Comparison of ENCODE assay signal across 22 cellular contexts in genomic region chrY:13756615-13757014, GRCh38. TPM values are rescaled to one million over a fixed set of nuclear protein-coding genes. Genes with fewer than 3 reads are reported as not detected.
DNase-seq lines count a peak whose midpoint lies in the region; ATAC-seq, FAIRE-seq and TF ChIP-seq lines count a peak whose summit lies in the region.
"Had no signal": no experiment of that assay in that cellular context is flagged by ENCODE, and none has a peak within 500 bp of the region (broad histone marks: within the 10 kb centered on the region; RNA-seq: fewer than 3 reads in every experiment).

No MANE protein-coding gene starts in this region.

- no peaks in the 10 kb centered on the region for H3K4me1 Mint-ChIP-seq in stimulated activated effector memory CD8-positive, alpha-beta T cell treated with anti-CD3 and anti-CD28 coated beads, Interleukin-12 subunit alpha, Interleukin-12 subunit beta, amount 100 ng/mL, for 72 hours
- H3K4me1 Mint-ChIP-seq: H9 had no signal

- intact Hi-C loops in ascending aorta (cut with DNase I), result no loop called here

- H3K9me3 ChIP-seq in ascending aorta, result no peaks in the 10 kb centered on the region
- H3K9me3 ChIP-seq: A549, BE2C had no signal

- H3K36me3 ChIP-seq in bronchial epithelial cell (ENCODE audit: control insufficient read depth, insufficient read depth, low read length) (no peaks in the 10 kb centered on the region), ascending aorta (no peaks in the 10 kb centered on the region)
- H3K36me3 ChIP-seq: BE2C had no signal

- no peaks in the 10 kb centered on the region for H3K9me3 Mint-ChIP-seq in activated naive CD4-positive, alpha-beta T cell treated with anti-CD3 and anti-CD28 coated beads, Interleukin-2, amount 50 U/mL, for 72 hours
- H3K9me3 Mint-ChIP-seq in stimulated activated effector memory CD8-positive, alpha-beta T cell treated with anti-CD3 and anti-CD28 coated beads, Interleukin-12 subunit alpha, Interleukin-12 subunit beta, amount 100 ng/mL, for 72 hours, result no peaks in the 10 kb centered on the region
- H3K9me3 Mint-ChIP-seq: CD4-positive, alpha-beta memory T cell; GM23338; H9 had no signal

- DNase-seq in activated naive CD4-positive, alpha-beta T cell treated with anti-CD3 and anti-CD28 coated beads, Interleukin-2, amount 50 U/mL, for 72 hours (ENCODE audit: low spot score in 2 of 2), result no peak
- DNase-seq in activated naive CD4-positive, alpha-beta T cell treated with Interleukin-2 at 50 U/mL for 16 hours, result no peak
- DNase-seq in M059J (ENCODE audit: low read depth) (peak; percentile 2), bronchial epithelial cell (ENCODE audit: low read depth) (peak; percentile 47), SW 1271 (lab: John Stamatoyannopoulos, UW) (no peak), ascending aorta (ENCODE audit: low spot score in 2 of 2) (no peak)
- no peak for DNase-seq in stimulated activated effector memory CD8-positive, alpha-beta T cell treated with anti-CD3 and anti-CD28 coated beads, Interleukin-12 subunit alpha, Interleukin-12 subunit beta, amount 100 ng/mL, for 72 hours (ENCODE audit: low spot score in 2 of 2)
- DNase-seq: BE2C; CD4-positive, alpha-beta memory T cell; COR-L47; DMS153; DMS79 treated with DMSO at 0.1 percent for 48 hours; EL; H9 had no signal

- H3K36me3 Mint-ChIP-seq in activated naive CD4-positive, alpha-beta T cell treated with anti-CD3 and anti-CD28 coated beads, Interleukin-2, amount 50 U/mL, for 72 hours, result no peaks in the 10 kb centered on the region
- H3K36me3 Mint-ChIP-seq in stimulated activated effector memory CD8-positive, alpha-beta T cell treated with anti-CD3 and anti-CD28 coated beads, Interleukin-12 subunit alpha, Interleukin-12 subunit beta, amount 100 ng/mL, for 72 hours, result no peaks in the 10 kb centered on the region
- H3K36me3 Mint-ChIP-seq: CD4-positive, alpha-beta memory T cell had no signal

- H3K4me3 ChIP-seq in bronchial epithelial cell (ENCODE audit: low read depth, low read length) (no peak overlapping the region), ascending aorta (no peak overlapping the region)
- H3K4me3 ChIP-seq: A549, GM23338 had no signal

- no peaks in the 10 kb centered on the region for H3K4me1 ChIP-seq in ascending aorta
- H3K4me1 ChIP-seq: A549, BE2C had no signal

- no peak for FAIRE-seq in bronchial epithelial cell (lab: Jason Lieb, UNC)
- FAIRE-seq: A549, D721Med, G401.6, GM12892, HepG2 had no signal

- no peak overlapping the region for H3K27ac ChIP-seq in ascending aorta
- H3K27ac ChIP-seq: A549, C4-2B had no signal

- no peak overlapping the region for H3K27ac Mint-ChIP-seq in activated naive CD4-positive, alpha-beta T cell treated with anti-CD3 and anti-CD28 coated beads, Interleukin-2, amount 50 U/mL, for 72 hours
- no peak overlapping the region for H3K27ac Mint-ChIP-seq in stimulated activated effector memory CD8-positive, alpha-beta T cell treated with anti-CD3 and anti-CD28 coated beads, Interleukin-12 subunit alpha, Interleukin-12 subunit beta, amount 100 ng/mL, for 72 hours
- H3K27ac Mint-ChIP-seq: CD4-positive, alpha-beta memory T cell; GM23338; H9 had no signal

- H3K27me3 ChIP-seq in bronchial epithelial cell (ENCODE audit: control insufficient read depth, insufficient read depth, low read length), result no peaks in the 10 kb centered on the region
- H3K27me3 ChIP-seq in ascending aorta, result no peaks in the 10 kb centered on the region
- H3K27me3 ChIP-seq: BE2C had no signal

- H3K4me3 Mint-ChIP-seq in stimulated activated effector memory CD8-positive, alpha-beta T cell treated with anti-CD3 and anti-CD28 coated beads, Interleukin-12 subunit alpha, Interleukin-12 subunit beta, amount 100 ng/mL, for 72 hours, result no peak overlapping the region
- H3K4me3 Mint-ChIP-seq: CD4-positive, alpha-beta memory T cell; GM23338; H9 had no signal

- TF ChIP-seq CTCF in bronchial epithelial cell (IDR thresholded peaks at IDR 0.05; ENCODE audit: insufficient read depth, low read length, severe bottlenecking) (no peak), ascending aorta (IDR thresholded peaks at IDR 0.05) (no peak)

- ATAC-seq in activated naive CD4-positive, alpha-beta T cell treated with anti-CD3 and anti-CD28 coated beads, Interleukin-2, amount 50 U/mL, for 72 hours, result peak; percentile 47 to 86
- ATAC-seq in stimulated activated effector memory CD8-positive, alpha-beta T cell treated with anti-CD3 and anti-CD28 coated beads, Interleukin-12 subunit alpha, Interleukin-12 subunit beta, amount 100 ng/mL, for 72 hours, result peak; percentile 61
- ATAC-seq: A549, GM23338, HepG2 had no signal

RNA-seq across cellular contexts. Expression of gene TMSB4Y, which starts 52.9 kb away (rescaled TPM):
- 1 to 10 TPM in 1 of 2 donors, under 1 TPM in 1; 0.84 to 2.3 TPM for total RNA-seq in activated naive CD4-positive, alpha-beta T cell treated with anti-CD3 and anti-CD28 coated beads, Interleukin-2, amount 50 U/mL, for 72 hours
- total RNA-seq in M059J (2014; rRNA removed; shearing (Covaris generic)), result 0.15 TPM in 1 of 2 replicates, not detected in the other
- 0.53 TPM in 1 of 2 replicates, not detected in the other for total RNA-seq in bronchial epithelial cell
- not detected for total RNA-seq in ascending aorta
- total RNA-seq: H9, HT1080 had no signal

Comparison
In these comparisons a context has a peak if more than half of its experiments do, and no peak if none do; other contexts are left out.
1. DNase-seq: peak in M059J (single experiment) and bronchial epithelial cell (single experiment); none in activated naive CD4-positive, alpha-beta T cell treated with anti-CD3 and anti-CD28 coated beads, Interleukin-2, amount 50 U/mL, for 72 hours (0 of 2), activated naive CD4-positive, alpha-beta T cell treated with Interleukin-2 at 50 U/mL for 16 hours (single experiment), stimulated activated effector memory CD8-positive, alpha-beta T cell treated with anti-CD3 and anti-CD28 coated beads, Interleukin-12 subunit alpha, Interleukin-12 subunit beta, amount 100 ng/mL, for 72 hours (0 of 2), SW 1271 (0 of 2) and ascending aorta (0 of 2).